Comparison of ENCODE assay signal across 27 cellular contexts in the genomic region with DNA sequence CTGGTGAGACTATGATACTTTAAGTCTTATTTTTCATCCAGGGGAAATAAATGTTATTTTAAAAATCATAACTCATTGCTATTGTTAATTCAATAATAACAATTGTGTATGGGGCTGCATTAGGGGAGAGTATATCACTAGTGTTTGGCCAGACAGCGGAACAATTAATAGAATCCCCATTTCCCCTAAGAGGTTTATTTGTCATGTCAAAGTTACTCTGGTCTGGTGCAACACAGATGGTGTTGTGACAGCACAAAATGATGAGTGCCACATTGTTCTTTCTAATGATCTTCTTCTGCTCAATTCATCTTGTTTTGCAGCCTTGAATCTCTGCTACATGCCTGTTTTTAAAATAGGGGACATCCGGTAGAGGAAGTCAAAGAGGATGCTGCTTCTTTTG.
"Had no signal": no experiment of that assay in that cellular context is flagged by ENCODE, and none has a peak within 500 bp of the region (broad histone marks: within the 10 kb centered on the region; RNA-seq: fewer than 3 reads in every experiment).

No MANE protein-coding gene starts in this region.

- DNase-seq: activated CD4-positive, alpha-beta T cell treated with anti-CD3 and anti-CD28 coated beads for 48 hours; activated CD4-positive, alpha-beta T cell treated with anti-CD3 and anti-CD28 coated beads, Interleukin-2, amount 50 U/mL, for 48 hours; activated CD8-positive, alpha-beta memory T cell treated with anti-CD3 and anti-CD28 coated beads for 24 hours; activated effector memory CD4-positive, alpha-beta T cell treated with anti-CD3 and anti-CD28 coated beads, Interleukin-2, amount 50 U/mL, for 16 hours; activated naive CD4-positive, alpha-beta T cell treated with anti-CD3 and anti-CD28 coated beads, Interleukin-2, amount 50 U/mL, for 16 hours; amniotic stem cell; left ventricle myocardium inferior; naive B cell; nucleus accumbens; pancreas; psoas muscle; stimulated activated CD4-positive, alpha-beta T cell treated with anti-CD3 and anti-CD28 coated beads, Interleukin-1b, Interleukin-23, amount 100 ng/mL, for 48 hours; stimulated activated CD4-positive, alpha-beta T cell treated with anti-CD3 and anti-CD28 coated beads, Interleukin-4, amount 100 ng/mL, for 4 hours; stimulated activated CD8-positive, alpha-beta memory T cell treated with anti-CD3 and anti-CD28 coated beads, Interleukin-4, amount 100 ng/mL, for 48 hours; stimulated activated naive CD8-positive, alpha-beta T cell treated with anti-CD3 and anti-CD28 coated beads, Interleukin-15, amount 100 ng/mL, for 72 hours; T-helper 1 cell; thyroid gland; upper lobe of left lung had no signal

- H3K27ac ChIP-seq: brain microvascular endothelial cell, coronary artery, left ventricle myocardium inferior, pancreas, psoas muscle, thyroid gland, upper lobe of left lung, vagina had no signal

- H3K27me3 ChIP-seq: brain microvascular endothelial cell, pancreas, thyroid gland, upper lobe of left lung, vagina had no signal

- H3K4me3 ChIP-seq: coronary artery, left ventricle myocardium inferior, lung, pancreas, psoas muscle, smooth muscle cell, thyroid gland, upper lobe of left lung, vagina had no signal

- ATAC-seq: pancreas; psoas muscle; stimulated activated memory B cell treated with anti-CD40 and anti-IgM and Interleukin-4, amounts not matched to agents 10 μg/mL and 1 μg/mL and 100 μg/mL, for 72 hours; stimulated activated naive CD8-positive, alpha-beta T cell treated with anti-CD3 and anti-CD28 coated beads, Interleukin-15, amount 100 ng/mL, for 72 hours had no signal

- H3K36me3 ChIP-seq: brain microvascular endothelial cell, left ventricle myocardium inferior, pancreas, thyroid gland, upper lobe of left lung, vagina had no signal

- H3K4me2 ChIP-seq: smooth muscle cell had no signal

- H3K4me1 ChIP-seq: left ventricle myocardium inferior, pancreas, psoas muscle, thyroid gland, upper lobe of left lung, vagina had no signal

- H3K9me3 ChIP-seq: left ventricle myocardium inferior, pancreas, psoas muscle, thyroid gland, upper lobe of left lung, vagina had no signal

- FAIRE-seq: astrocyte, frontal cortex, islet of Langerhans had no signal
